Comparison of ENCODE assay signal across 14 cellular contexts in genomic region chr10:101227765-101228681, GRCh38. TPM values are rescaled to one million over a fixed set of nuclear protein-coding genes. Genes with fewer than 3 reads are reported as not detected.
DNase-seq lines count a peak whose midpoint lies in the region; ATAC-seq and TF ChIP-seq lines count a peak whose summit lies in the region.
"Had no signal": no experiment of that assay in that cellular context is flagged by ENCODE, and none has a peak within 500 bp of the region (broad histone marks: within the 10 kb centered on the region; RNA-seq: fewer than 3 reads in every experiment).

No MANE protein-coding gene starts in this region.

- H3K27me3 ChIP-seq in A673 (replicated peaks; ENCODE audit: insufficient read depth, low read depth, low read length, poor library complexity) = peaks cover 100% of the 10 kb centered on the region

- H3K9me3 ChIP-seq in A673 (ENCODE audit: low read depth, low read length, poor library complexity, severe bottlenecking) = no peaks in the 10 kb centered on the region

- H3K36me3 ChIP-seq in A673 (ENCODE audit: insufficient read depth, low read length, poor library complexity, severe bottlenecking) = no peaks in the 10 kb centered on the region

- H3K27ac ChIP-seq in A673 (ENCODE audit: low read depth, low read length, poor library complexity, severe bottlenecking) = no peak overlapping the region

- H3K27me3 Mint-ChIP-seq in activated T-helper 17 cell treated with anti-CD3 and anti-CD28 coated beads, Interleukin-2, amount 50 U/mL, for 72 hours = peaks cover 62% of the 10 kb centered on the region

- peaks cover 5% of the 10 kb centered on the region for H3K36me3 Mint-ChIP-seq in activated T-helper 17 cell treated with anti-CD3 and anti-CD28 coated beads, Interleukin-2, amount 50 U/mL, for 72 hours (ENCODE audit: low read depth)

- no peak for ATAC-seq in activated T-helper 17 cell treated with anti-CD3 and anti-CD28 coated beads, Interleukin-2, amount 50 U/mL, for 72 hours (replicated peaks)
- ATAC-seq in HG03432 (IDR thresholded peaks at IDR 0.05; ENCODE audit: unreplicated experiment) = no peak

- intact Hi-C loops in A673 (cut with micrococcal nuclease; ENCODE audit: unreplicated experiment) = no loop called here

- peaks cover 28% of the 10 kb centered on the region for H3K4me1 Mint-ChIP-seq in activated T-helper 17 cell treated with anti-CD3 and anti-CD28 coated beads, Interleukin-2, amount 50 U/mL, for 72 hours

- H3K4me3 ChIP-seq in AG10803 (ENCODE audit: low read length) (no peak overlapping the region), A673 (ENCODE audit: low read depth, low read length, poor library complexity, severe bottlenecking) (no peak overlapping the region)

- POLR2A ChIA-PET in A673 (lab: Charles Lee; ENCODE audit: low non-redundant PET) = no interaction called here

- TF ChIP-seq CTCF in AG10803 (conservative IDR thresholded peaks at IDR 0.05; ENCODE audit: low read length) = 0 out of 2 replicates have a peak, but pooled peaks have one; percentile 1
- TF ChIP-seq CTCF in GM10266 (IDR thresholded peaks at IDR 0.05; ENCODE audit: control insufficient read depth, insufficient read depth, low read depth, missing control alignments) = no peak
- TF ChIP-seq CTCF in A673 (conservative IDR thresholded peaks at IDR 0.05; ENCODE audit: low read depth, low read length) = no peak

- peaks cover 14% of the 10 kb centered on the region for H3K4me1 ChIP-seq in A673 (ENCODE audit: insufficient read depth, low read length, poor library complexity, severe bottlenecking)

- no TSS peak for BruUV-seq in A673 (replicated peaks; lab: Mats Ljungman, UMichigan)

- CTCF ChIA-PET in A673 (lab: Charles Lee) = no interaction called here

- no peaks in the 10 kb centered on the region for H3K9me3 Mint-ChIP-seq in activated T-helper 17 cell treated with anti-CD3 and anti-CD28 coated beads, Interleukin-2, amount 50 U/mL, for 72 hours

- peak overlapping the region; percentile 56 for H3K4me3 Mint-ChIP-seq in activated T-helper 17 cell treated with anti-CD3 and anti-CD28 coated beads, Interleukin-2, amount 50 U/mL, for 72 hours

- no peak overlapping the region for H3K27ac Mint-ChIP-seq in activated T-helper 17 cell treated with anti-CD3 and anti-CD28 coated beads, Interleukin-2, amount 50 U/mL, for 72 hours

- no peak for DNase-seq in AG10803 (ENCODE audit: low read depth)
- peak; percentile 47 for DNase-seq in GM10266 (ENCODE audit: extremely low spot score)
- peak; percentile 33 for DNase-seq in myocyte (ENCODE audit: low read depth)
- DNase-seq in A673 (ENCODE audit: low spot score) = no peak
- no peak for DNase-seq in cerebellum (ENCODE audit: low spot score)
- no peak for DNase-seq in stimulated activated CD4-positive, alpha-beta T cell treated with anti-CD3 and anti-CD28 coated beads, Interleukin-4, amount 100 ng/mL, for 24 hours
- DNase-seq: DMS79, islet precursor cell, NCI-H2171 treated with DMSO at 0.1 percent for 48 hours had no signal

RNA-seq across cellular contexts. Expression of gene LBX1, which starts 1.2 kb away (rescaled TPM):
- total RNA-seq in activated T-helper 17 cell treated with anti-CD3 and anti-CD28 coated beads, Interleukin-2, amount 50 U/mL, for 72 hours = not detected
- total RNA-seq in myocyte = 11.7 and 14.1 TPM in 2 replicates
- polyA plus RNA-seq in myocyte (2012) = 2.2 TPM
- not detected in 2 replicates for total RNA-seq in A673 (2021)
- 1.6 TPM for total RNA-seq in cerebellum
- total RNA-seq: epithelial cell of proximal tubule, HT-29, renal cortical epithelial cell had no signal

Comparison
In these comparisons a context has a peak if more than half of its experiments do, and no peak if none do; other contexts are left out.
1. DNase-seq: peak in GM10266 (single experiment) and myocyte (single experiment); none in AG10803 (single experiment), A673 (single experiment), cerebellum (single experiment) and stimulated activated CD4-positive, alpha-beta T cell treated with anti-CD3 and anti-CD28 coated beads, Interleukin-4, amount 100 ng/mL, for 24 hours (single experiment).